2 cellular contexts compared by ENCODE assay signal in the genomic region with DNA sequence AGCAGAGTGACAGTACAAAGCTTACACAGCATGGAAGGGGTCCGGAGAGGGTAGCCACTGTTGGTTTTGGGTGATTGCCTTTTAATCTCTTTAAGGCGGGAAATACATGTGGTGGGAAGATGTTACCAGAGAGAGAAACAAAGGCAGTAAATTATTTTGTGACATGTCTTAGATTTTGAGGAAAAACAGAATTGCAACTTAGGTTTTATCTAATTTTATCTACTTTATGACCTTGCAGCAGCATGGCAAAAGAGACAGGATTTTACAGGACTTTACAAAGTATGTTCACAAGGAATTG.
TF ChIP-seq lines count a peak whose summit lies in the region.

No MANE protein-coding gene starts in this region.

TF ChIP-seq in SK-N-SH, 30 proteins besides CTCF, POLR2A, EP300 and RAD21 (continued from another document):
- TF ChIP-seq PBX3 (IDR thresholded peaks at IDR 0.05) (no peak), FOXJ3 (CRISPR knock-in tag; IDR thresholded peaks at IDR 0.05) (no peak), YY1 (IDR thresholded peaks at IDR 0.05; ENCODE audit: low read depth) (no peak), FOSL2 (IDR thresholded peaks at IDR 0.05; ENCODE audit: borderline replicate concordance, low read depth) (no peak), GABPA (IDR thresholded peaks at IDR 0.05; ENCODE audit: low read depth) (no peak), ELF1 (IDR thresholded peaks at IDR 0.05) (no peak), SIN3A (IDR thresholded peaks at IDR 0.05; ENCODE audit: borderline replicate concordance, low read depth, low read length) (no peak), MXI1 (IDR thresholded peaks at IDR 0.05; ENCODE audit: low read depth, low read length) (no peak), MAX (IDR thresholded peaks at IDR 0.05; ENCODE audit: low read depth) (no peak), RXRA (IDR thresholded peaks at IDR 0.05; ENCODE audit: borderline replicate concordance, low read depth) (no peak), RCOR1 (IDR thresholded peaks at IDR 0.05; ENCODE audit: low read length) (no peak)
- TF ChIP-seq, protein P1, sequence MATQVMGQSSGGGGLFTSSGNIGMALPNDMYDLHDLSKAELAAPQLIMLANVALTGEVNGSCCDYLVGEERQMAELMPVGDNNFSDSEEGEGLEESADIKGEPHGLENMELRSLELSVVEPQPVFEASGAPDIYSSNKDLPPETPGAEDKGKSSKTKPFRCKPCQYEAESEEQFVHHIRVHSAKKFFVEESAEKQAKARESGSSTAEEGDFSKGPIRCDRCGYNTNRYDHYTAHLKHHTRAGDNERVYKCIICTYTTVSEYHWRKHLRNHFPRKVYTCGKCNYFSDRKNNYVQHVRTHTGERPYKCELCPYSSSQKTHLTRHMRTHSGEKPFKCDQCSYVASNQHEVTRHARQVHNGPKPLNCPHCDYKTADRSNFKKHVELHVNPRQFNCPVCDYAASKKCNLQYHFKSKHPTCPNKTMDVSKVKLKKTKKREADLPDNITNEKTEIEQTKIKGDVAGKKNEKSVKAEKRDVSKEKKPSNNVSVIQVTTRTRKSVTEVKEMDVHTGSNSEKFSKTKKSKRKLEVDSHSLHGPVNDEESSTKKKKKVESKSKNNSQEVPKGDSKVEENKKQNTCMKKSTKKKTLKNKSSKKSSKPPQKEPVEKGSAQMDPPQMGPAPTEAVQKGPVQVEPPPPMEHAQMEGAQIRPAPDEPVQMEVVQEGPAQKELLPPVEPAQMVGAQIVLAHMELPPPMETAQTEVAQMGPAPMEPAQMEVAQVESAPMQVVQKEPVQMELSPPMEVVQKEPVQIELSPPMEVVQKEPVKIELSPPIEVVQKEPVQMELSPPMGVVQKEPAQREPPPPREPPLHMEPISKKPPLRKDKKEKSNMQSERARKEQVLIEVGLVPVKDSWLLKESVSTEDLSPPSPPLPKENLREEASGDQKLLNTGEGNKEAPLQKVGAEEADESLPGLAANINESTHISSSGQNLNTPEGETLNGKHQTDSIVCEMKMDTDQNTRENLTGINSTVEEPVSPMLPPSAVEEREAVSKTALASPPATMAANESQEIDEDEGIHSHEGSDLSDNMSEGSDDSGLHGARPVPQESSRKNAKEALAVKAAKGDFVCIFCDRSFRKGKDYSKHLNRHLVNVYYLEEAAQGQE (IDR thresholded peaks at IDR 0.05; ENCODE audit: low read depth, low read length): no peak

TF ChIP-seq in SK-N-SH treated with all-trans-retinoic acid at 6 μM for 48 hours, 23 proteins besides CTCF, POLR2A, EP300 and RAD21 (continued from another document):
- TF ChIP-seq TSHZ2 (CRISPR knock-in tag; IDR thresholded peaks at IDR 0.05) (no peak), ZC3H10 (CRISPR knock-in tag; IDR thresholded peaks at IDR 0.05) (no peak)
- TF ChIP-seq, protein P2, sequence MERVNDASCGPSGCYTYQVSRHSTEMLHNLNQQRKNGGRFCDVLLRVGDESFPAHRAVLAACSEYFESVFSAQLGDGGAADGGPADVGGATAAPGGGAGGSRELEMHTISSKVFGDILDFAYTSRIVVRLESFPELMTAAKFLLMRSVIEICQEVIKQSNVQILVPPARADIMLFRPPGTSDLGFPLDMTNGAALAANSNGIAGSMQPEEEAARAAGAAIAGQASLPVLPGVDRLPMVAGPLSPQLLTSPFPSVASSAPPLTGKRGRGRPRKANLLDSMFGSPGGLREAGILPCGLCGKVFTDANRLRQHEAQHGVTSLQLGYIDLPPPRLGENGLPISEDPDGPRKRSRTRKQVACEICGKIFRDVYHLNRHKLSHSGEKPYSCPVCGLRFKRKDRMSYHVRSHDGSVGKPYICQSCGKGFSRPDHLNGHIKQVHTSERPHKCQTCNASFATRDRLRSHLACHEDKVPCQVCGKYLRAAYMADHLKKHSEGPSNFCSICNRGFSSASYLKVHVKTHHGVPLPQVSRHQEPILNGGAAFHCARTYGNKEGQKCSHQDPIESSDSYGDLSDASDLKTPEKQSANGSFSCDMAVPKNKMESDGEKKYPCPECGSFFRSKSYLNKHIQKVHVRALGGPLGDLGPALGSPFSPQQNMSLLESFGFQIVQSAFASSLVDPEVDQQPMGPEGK (CRISPR knock-in tag; IDR thresholded peaks at IDR 0.05; ENCODE audit: borderline replicate concordance): no peak
- TF ChIP-seq, protein P3, sequence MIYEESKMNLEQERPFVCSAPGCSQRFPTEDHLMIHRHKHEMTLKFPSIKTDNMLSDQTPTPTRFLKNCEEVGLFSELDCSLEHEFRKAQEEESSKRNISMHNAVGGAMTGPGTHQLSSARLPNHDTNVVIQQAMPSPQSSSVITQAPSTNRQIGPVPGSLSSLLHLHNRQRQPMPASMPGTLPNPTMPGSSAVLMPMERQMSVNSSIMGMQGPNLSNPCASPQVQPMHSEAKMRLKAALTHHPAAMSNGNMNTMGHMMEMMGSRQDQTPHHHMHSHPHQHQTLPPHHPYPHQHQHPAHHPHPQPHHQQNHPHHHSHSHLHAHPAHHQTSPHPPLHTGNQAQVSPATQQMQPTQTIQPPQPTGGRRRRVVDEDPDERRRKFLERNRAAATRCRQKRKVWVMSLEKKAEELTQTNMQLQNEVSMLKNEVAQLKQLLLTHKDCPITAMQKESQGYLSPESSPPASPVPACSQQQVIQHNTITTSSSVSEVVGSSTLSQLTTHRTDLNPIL (CRISPR knock-in tag; IDR thresholded peaks at IDR 0.05; ENCODE audit: low read depth): no peak
